In the genomic region with DNA sequence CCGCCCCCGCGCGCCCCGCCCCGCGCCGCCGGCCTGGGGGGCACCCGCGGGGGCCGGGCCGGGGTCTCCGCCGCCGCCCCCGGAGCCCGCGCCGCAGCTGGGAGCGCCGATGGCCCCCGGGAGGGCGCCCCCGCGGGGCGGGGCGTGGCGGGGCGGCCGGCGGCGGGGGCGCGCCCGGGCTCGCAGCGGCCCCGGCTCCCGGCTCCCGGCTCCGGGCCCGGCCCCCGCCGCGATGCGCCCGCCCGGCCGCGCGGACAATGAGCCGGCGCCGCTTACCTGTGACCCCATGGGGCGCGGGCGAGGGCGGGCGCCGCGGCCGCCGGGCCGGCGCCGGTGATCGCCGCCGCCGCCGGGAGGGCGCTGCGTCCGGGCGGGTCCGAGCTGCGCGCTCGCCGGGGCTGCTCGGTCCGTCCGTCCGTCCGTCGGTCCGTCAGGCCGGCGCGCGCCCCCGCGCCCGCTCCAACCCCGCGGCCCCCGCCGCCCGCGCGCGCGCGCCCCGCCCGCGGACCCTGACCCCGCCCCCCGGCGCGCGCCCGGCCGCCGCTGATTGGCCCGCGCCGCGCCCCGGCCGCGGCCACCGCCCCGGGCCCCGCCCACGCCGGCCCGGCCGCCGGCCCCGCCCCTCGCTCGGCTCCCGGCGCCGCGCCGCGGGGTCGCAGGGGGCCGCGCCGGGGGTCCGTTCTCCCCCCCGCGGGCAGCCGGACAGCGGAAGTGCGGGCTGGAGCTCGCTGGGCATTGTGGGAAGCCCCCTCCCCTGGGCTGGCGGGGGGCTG, we compare ENCODE assay signal across 8 cellular contexts. TPM values are rescaled to one million over a fixed set of nuclear protein-coding genes. Genes with fewer than 3 reads are reported as not detected.
DNase-seq lines count a peak whose midpoint lies in the region; ATAC-seq, FAIRE-seq and TF ChIP-seq lines count a peak whose summit lies in the region.

A gene with protein sequence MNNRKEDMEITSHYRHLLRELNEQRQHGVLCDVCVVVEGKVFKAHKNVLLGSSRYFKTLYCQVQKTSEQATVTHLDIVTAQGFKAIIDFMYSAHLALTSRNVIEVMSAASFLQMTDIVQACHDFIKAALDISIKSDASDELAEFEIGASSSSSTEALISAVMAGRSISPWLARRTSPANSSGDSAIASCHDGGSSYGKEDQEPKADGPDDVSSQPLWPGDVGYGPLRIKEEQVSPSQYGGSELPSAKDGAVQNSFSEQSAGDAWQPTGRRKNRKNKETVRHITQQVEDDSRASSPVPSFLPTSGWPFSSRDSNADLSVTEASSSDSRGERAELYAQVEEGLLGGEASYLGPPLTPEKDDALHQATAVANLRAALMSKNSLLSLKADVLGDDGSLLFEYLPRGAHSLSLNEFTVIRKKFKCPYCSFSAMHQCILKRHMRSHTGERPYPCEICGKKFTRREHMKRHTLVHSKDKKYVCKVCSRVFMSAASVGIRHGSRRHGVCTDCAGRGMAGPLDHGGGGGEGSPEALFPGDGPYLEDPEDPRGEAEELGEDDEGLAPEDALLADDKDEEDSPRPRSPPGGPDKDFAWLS (minus strand): TSS at position 444 of the 773 bp plus-strand sequence. CDS start 40,507 bp downstream, outside the sequence.

- H3K9me3 ChIP-seq in breast epithelium (no peaks in the 10 kb centered on the region), keratinocyte (ENCODE audit: control insufficient read depth, low read depth, low read length) (no peaks in the 10 kb centered on the region)

- no peaks in the 10 kb centered on the region for H3K9me3 Mint-ChIP-seq in Calu3 (ENCODE audit: low read depth, unreplicated experiment)

- ATAC-seq in GM19463 (IDR thresholded peaks at IDR 0.05; ENCODE audit: unreplicated experiment) (peak; percentile 63), GM18907 (IDR thresholded peaks at IDR 0.05; ENCODE audit: unreplicated experiment) (no peak)

- no peak for TF ChIP-seq CTCF in Calu3 (IDR thresholded peaks at IDR 0.05; ENCODE audit: unreplicated experiment)
- TF ChIP-seq CTCF in breast epithelium (IDR thresholded peaks at IDR 0.05) = no peak
- no peak for TF ChIP-seq CTCF in keratinocyte (optimal IDR thresholded peaks at IDR 0.05 in 1 of 3, IDR thresholded peaks at IDR 0.05 in 1 of 3, conservative IDR thresholded peaks at IDR 0.05 in 1 of 3; ENCODE audit: extremely low read depth in 1 of 3, insufficient read depth in 2 of 3, low read length in 3 of 3)

- H3K27ac Mint-ChIP-seq in Calu3 (ENCODE audit: unreplicated experiment) = peak within 1 kb of the TSS; percentile 51

- H3K4me3 Mint-ChIP-seq in Calu3 (ENCODE audit: low read depth, unreplicated experiment) = peak within 1 kb of the TSS; percentile 64

- peak; percentile 84 for DNase-seq in Calu3
- DNase-seq in NCI-H2196 treated with DMSO at 0.1 percent for 48 hours (lab: John Stamatoyannopoulos, UW; ENCODE audit: unreplicated experiment) = peak; percentile 23
- DNase-seq in breast epithelium (ENCODE audit: low spot score in 2 of 2) = no peak
- no peak for DNase-seq in keratinocyte (ENCODE audit: low read depth, low spot score)
- peak; percentile 58 for DNase-seq in stimulated activated CD8-positive, alpha-beta memory T cell treated with anti-CD3 and anti-CD28 coated beads, Interleukin-4, amount 100 ng/mL, for 48 hours
- DNase-seq in NCI-H1048 (lab: John Stamatoyannopoulos, UW) = no peak

- TF ChIP-seq POLR2A in breast epithelium (IDR thresholded peaks at IDR 0.05) = no peak

- dilution Hi-C loops in keratinocyte (cut with MboI; ENCODE audit: extremely low pct_ligation_motif_present, low sequenced_read_pairs) = no loop called here

- H3K4me1 ChIP-seq in breast epithelium (peaks cover 8 to 16% of the 10 kb centered on the region in 2 donors), keratinocyte (ENCODE audit: control insufficient read depth, extremely low read depth, insufficient read depth, low read length) (no peaks in the 10 kb centered on the region)

- H3K4me3 ChIP-seq in breast epithelium = peak within 1 kb of the TSS; percentile 63 to 98 (median 83)
- peak within 1 kb of the TSS; percentile 5 to 46 (median 32) for H3K4me3 ChIP-seq in keratinocyte (ENCODE audit: control insufficient read depth in 2 of 3, extremely low read depth in 1 of 3, insufficient read depth in 2 of 3, low read depth in 1 of 3, low read length in 3 of 3)

- intact Hi-C loops in Calu3 (cut with micrococcal nuclease; ENCODE audit: unreplicated experiment) (no loop called here), breast epithelium (cut with DNase I; ENCODE audit: low total_unique reads) (no loop called here)

- H3K27me3 ChIP-seq in breast epithelium (no peaks in the 10 kb centered on the region), keratinocyte (ENCODE audit: control insufficient read depth, extremely low read depth, insufficient read depth, low read length) (peaks cover 53% of the 10 kb centered on the region)

- peaks cover 35% of the 10 kb centered on the region for H3K36me3 Mint-ChIP-seq in Calu3 (ENCODE audit: insufficient read depth, unreplicated experiment)

- FAIRE-seq in keratinocyte (lab: Jason Lieb, UNC) = no peak

- peak within 1 kb of the TSS; percentile 87 for H3K4me2 ChIP-seq in keratinocyte (ENCODE audit: control insufficient read depth, extremely low read depth, insufficient read depth, low read depth, low read length)

- H3K27me3 Mint-ChIP-seq in Calu3 (ENCODE audit: unreplicated experiment) = peaks cover 71% of the 10 kb centered on the region

- H3K4me1 Mint-ChIP-seq in Calu3 (ENCODE audit: low read depth, unreplicated experiment) = peaks cover 26% of the 10 kb centered on the region

- H4K20me1 ChIP-seq in keratinocyte (ENCODE audit: control insufficient read depth, extremely low read depth, insufficient read depth, low read length) = no peaks in the 10 kb centered on the region

- no peak within 1 kb of the TSS for H3K9ac ChIP-seq in keratinocyte (ENCODE audit: control insufficient read depth, extremely low read depth, insufficient read depth, low read length)

- CTCF ChIA-PET in Calu3 (lab: Charles Lee) = no interaction called here

- no peaks in the 10 kb centered on the region for H3K79me2 ChIP-seq in keratinocyte (ENCODE audit: control insufficient read depth, insufficient read depth, low read length)

- H3K36me3 ChIP-seq in breast epithelium (no peaks in the 10 kb centered on the region), keratinocyte (ENCODE audit: control insufficient read depth in 2 of 2, extremely low read depth in 1 of 2, insufficient read depth in 2 of 2, low read length in 2 of 2) (no peaks in the 10 kb centered on the region)

- no TSS peak for BruUV-seq in Calu3 (replicated peaks; lab: Mats Ljungman, UMichigan)

- H3K27ac ChIP-seq in breast epithelium (peak within 1 kb of the TSS; percentile 55 to 87), keratinocyte (ENCODE audit: control insufficient read depth, insufficient read depth, low read length) (no peak within 1 kb of the TSS)

- H3K9me1 ChIP-seq in keratinocyte (ENCODE audit: control insufficient read depth, extremely low read depth, insufficient read depth, low read length) = no peaks in the 10 kb centered on the region

- no peak within 1 kb of the TSS for H2AFZ ChIP-seq in keratinocyte (ENCODE audit: control insufficient read depth, low read length)

RNA-seq across cellular contexts. Expression of the gene that starts here (rescaled TPM):
- total RNA-seq in Calu3 (2022) (2.5 and 3.2 TPM in 2 replicates), breast epithelium (10 to 100 TPM in 2 of 3 donors, 1 to 10 TPM in 1; 8.2 to 18.7 (median 10.7) TPM)
- 0.12 to 0.18 TPM (median 0.13 TPM) in 3 replicates for polyA plus RNA-seq in keratinocyte
- polyA plus RNA-seq in keratinocyte (2011; ENCODE audit: low read depth) = 0.29 TPM
- polyA plus RNA-seq in keratinocyte (2011; cell fraction: cytosol; rRNA removed) = 0.06 and 0.16 TPM in 2 replicates
- 0.24 and 0.40 TPM in 2 replicates for polyA plus RNA-seq in keratinocyte (2011; cell fraction: nucleus; rRNA removed)
- polyA plus RNA-seq in keratinocyte (2012; ENCODE audit: low replicate concordance) = 0.38 and 0.73 TPM in 2 replicates
- polyA minus RNA-seq in keratinocyte = 0.46 to 1.4 TPM (median 0.56 TPM) in 3 replicates
- polyA minus RNA-seq in keratinocyte (2011; cell fraction: cytosol; rRNA and poly(A)+ RNA removed) = 3.3 TPM
- 0.62 and 0.84 TPM in 2 replicates for polyA minus RNA-seq in keratinocyte (2011; cell fraction: nucleus; rRNA and poly(A)+ RNA removed)

Comparison
In these comparisons a context has a peak if more than half of its experiments do, and no peak if none do; other contexts are left out.
1. DNase-seq: peak in Calu3 (single experiment), NCI-H2196 treated with DMSO at 0.1 percent for 48 hours (single experiment) and stimulated activated CD8-positive, alpha-beta memory T cell treated with anti-CD3 and anti-CD28 coated beads, Interleukin-4, amount 100 ng/mL, for 48 hours (single experiment); none in breast epithelium (0 of 2), keratinocyte (single experiment) and NCI-H1048 (single experiment).